ENCODE assay signal across 1 cellular context in the genomic region with DNA sequence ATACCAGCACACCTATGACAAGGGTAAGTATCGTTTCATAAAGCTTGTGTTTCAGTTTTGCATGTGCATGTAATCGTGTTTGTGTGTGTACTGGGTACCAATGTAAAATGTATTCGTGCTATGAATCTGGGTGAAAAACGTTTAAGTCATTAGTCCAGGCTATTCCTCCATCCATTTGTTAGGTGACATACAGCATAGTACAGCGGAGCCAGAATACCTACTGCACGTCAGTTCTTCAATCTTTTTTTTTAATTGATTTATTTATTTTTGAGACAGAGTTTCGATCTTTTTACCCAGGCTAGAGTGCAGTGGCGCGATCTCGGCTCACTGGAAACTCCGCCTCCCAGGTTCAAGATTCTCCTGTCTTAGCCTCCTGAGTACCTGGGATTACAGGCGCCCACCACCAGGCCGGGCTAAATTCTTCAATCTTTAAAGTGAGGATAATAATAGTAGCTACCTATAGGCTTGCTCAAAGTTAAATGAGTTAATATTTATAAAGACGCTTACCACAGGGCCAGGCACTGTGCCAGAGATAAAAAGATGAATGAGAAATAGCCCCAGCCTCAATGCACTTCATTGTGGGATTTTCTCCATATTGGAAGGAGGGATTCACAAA.
TF ChIP-seq lines count a peak whose summit lies in the region.

No MANE protein-coding gene starts in this region.

TF ChIP-seq in HepG2, 621 proteins besides CTCF, POLR2A, EP300 and RAD21:
- no peak for TF ChIP-seq MTF1 (CRISPR knock-in tag; IDR thresholded peaks at IDR 0.05)
- TF ChIP-seq NFIB (CRISPR knock-in tag; IDR thresholded peaks at IDR 0.05; ENCODE audit: borderline replicate concordance) = no peak
- no peak for TF ChIP-seq ZSCAN25 (CRISPR knock-in tag; IDR thresholded peaks at IDR 0.05)
- TF ChIP-seq ZBTB20 (CRISPR knock-in tag; IDR thresholded peaks at IDR 0.05; ENCODE audit: borderline replicate concordance, low read depth) = no peak
- TF ChIP-seq HHEX (CRISPR knock-in tag; IDR thresholded peaks at IDR 0.05) = no peak
- no peak for TF ChIP-seq ZNF619 (CRISPR knock-in tag; IDR thresholded peaks at IDR 0.05)
- no peak for TF ChIP-seq RFXANK (CRISPR knock-in tag; IDR thresholded peaks at IDR 0.05)
- no peak for TF ChIP-seq TGIF2 (CRISPR knock-in tag; IDR thresholded peaks at IDR 0.05)
- TF ChIP-seq, protein P1, sequence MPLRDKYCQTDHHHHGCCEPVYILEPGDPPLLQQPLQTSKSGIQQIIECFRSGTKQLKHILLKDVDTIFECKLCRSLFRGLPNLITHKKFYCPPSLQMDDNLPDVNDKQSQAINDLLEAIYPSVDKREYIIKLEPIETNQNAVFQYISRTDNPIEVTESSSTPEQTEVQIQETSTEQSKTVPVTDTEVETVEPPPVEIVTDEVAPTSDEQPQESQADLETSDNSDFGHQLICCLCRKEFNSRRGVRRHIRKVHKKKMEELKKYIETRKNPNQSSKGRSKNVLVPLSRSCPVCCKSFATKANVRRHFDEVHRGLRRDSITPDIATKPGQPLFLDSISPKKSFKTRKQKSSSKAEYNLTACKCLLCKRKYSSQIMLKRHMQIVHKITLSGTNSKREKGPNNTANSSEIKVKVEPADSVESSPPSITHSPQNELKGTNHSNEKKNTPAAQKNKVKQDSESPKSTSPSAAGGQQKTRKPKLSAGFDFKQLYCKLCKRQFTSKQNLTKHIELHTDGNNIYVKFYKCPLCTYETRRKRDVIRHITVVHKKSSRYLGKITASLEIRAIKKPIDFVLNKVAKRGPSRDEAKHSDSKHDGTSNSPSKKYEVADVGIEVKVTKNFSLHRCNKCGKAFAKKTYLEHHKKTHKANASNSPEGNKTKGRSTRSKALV (CRISPR knock-in tag; IDR thresholded peaks at IDR 0.05) = no peak
- TF ChIP-seq, protein P2, sequence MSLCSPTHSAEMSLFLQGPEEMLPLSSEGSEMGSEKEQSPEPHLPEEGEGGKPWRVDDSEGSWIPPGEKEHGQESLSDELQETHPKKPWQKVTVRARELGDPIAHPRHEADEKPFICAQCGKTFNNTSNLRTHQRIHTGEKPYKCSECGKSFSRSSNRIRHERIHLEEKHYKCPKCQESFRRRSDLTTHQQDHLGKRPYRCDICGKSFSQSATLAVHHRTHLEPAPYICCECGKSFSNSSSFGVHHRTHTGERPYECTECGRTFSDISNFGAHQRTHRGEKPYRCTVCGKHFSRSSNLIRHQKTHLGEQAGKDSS (CRISPR knock-in tag; IDR thresholded peaks at IDR 0.05; ENCODE audit: borderline replicate concordance, low read depth) = 0 out of 2 replicates have a peak, but pooled peaks have one; percentile 3
- TF ChIP-seq KLF12 (CRISPR knock-in tag; IDR thresholded peaks at IDR 0.05; ENCODE audit: borderline replicate concordance) = no peak
- no peak for TF ChIP-seq LCORL (IDR thresholded peaks at IDR 0.05)
- peak; percentile 66; the same call in 1 of the 2 replicates for TF ChIP-seq LCORL (CRISPR knock-in tag; IDR thresholded peaks at IDR 0.05)
- TF ChIP-seq POLR2AphosphoS5 (IDR thresholded peaks at IDR 0.05; ENCODE audit: low read depth, low read length) = peak; percentile 60; the same call in 1 of the 2 replicates
- no peak for TF ChIP-seq ZNF124 (CRISPR knock-in tag; IDR thresholded peaks at IDR 0.05)
- TF ChIP-seq, protein P3, sequence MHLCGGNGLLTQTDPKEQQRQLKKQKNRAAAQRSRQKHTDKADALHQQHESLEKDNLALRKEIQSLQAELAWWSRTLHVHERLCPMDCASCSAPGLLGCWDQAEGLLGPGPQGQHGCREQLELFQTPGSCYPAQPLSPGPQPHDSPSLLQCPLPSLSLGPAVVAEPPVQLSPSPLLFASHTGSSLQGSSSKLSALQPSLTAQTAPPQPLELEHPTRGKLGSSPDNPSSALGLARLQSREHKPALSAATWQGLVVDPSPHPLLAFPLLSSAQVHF (CRISPR knock-in tag; IDR thresholded peaks at IDR 0.05) = no peak
- peak; percentile 48 for TF ChIP-seq NFIC (IDR thresholded peaks at IDR 0.05; ENCODE audit: low read length)
- TF ChIP-seq ZMYM4 (CRISPR knock-in tag; IDR thresholded peaks at IDR 0.05) = no peak
- 0 out of 2 replicates have a peak, but pooled peaks have one; percentile 13 for TF ChIP-seq ZNF3 (CRISPR knock-in tag; IDR thresholded peaks at IDR 0.05)
